Comparison of ENCODE assay signal across 1 cellular context in the genomic region with DNA sequence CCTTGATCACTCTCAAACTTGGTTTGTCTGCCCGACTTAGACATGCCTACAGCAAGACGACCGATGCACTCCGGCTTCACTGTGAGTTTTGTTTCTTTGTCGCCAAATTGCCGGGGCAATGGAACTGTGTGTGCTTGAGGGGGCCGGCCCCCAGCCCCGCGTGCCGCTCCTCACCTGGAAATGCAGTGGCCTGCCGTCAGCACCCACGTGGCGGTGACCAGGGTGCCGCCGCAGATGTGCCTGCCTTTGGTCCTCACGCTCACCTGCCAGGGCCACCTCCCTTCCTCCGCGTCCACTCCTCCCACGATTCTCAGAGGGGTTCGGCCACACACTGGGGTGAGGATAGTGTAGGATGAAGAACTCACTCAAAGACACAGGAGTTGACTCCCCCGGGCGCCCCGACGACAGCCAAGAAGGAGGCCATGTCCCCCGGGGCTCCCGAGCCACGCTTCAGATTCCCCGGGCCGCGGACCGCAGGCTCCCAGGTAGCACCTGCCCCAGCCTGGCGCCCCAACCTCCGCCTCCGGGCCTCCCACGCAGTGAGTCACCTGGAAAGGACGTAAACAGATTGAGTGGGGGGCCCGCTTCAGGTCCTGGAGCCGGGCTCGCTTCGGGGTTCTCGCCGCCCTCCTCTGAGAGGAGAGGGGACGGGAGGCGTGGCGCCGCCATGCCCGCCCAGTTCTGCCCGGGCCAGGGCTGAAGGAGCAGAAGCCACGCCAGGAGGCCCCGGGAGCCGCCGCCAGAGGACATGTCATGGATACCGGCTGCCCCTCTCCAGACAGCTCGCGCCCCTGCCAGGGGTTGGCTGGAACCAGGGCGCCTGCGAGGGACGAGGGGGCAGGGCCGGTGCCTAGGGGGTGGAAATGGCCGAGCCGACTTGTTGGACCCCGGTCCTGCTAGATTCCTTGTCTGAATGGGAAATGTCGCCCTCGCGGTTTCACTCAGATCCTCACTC.
TF ChIP-seq lines count a peak whose summit lies in the region.

No MANE protein-coding gene starts in this region.

TF ChIP-seq in H1, 55 proteins besides CTCF, POLR2A, EP300 and RAD21:
- TF ChIP-seq, protein P1, sequence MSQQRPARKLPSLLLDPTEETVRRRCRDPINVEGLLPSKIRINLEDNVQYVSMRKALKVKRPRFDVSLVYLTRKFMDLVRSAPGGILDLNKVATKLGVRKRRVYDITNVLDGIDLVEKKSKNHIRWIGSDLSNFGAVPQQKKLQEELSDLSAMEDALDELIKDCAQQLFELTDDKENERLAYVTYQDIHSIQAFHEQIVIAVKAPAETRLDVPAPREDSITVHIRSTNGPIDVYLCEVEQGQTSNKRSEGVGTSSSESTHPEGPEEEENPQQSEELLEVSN (IDR thresholded peaks at IDR 0.05): no peak
- TF ChIP-seq PHF8 (conservative IDR thresholded peaks at IDR 0.05; ENCODE audit: low read depth, low read length) (no peak), RNF2 (IDR thresholded peaks at IDR 0.05; ENCODE audit: borderline replicate concordance, low read depth, low read length, missing control alignments, poor library complexity, severe bottlenecking) (no peak), BRCA1 (IDR thresholded peaks at IDR 0.05; ENCODE audit: low read depth, low read length) (no peak), TBP (IDR thresholded peaks at IDR 0.05; ENCODE audit: low read depth, low read length) (no peak)
